Comparison of ENCODE assay signal across 9 cellular contexts in genomic region chr10:43404675-43405221, GRCh38. TPM values are rescaled to one million over a fixed set of nuclear protein-coding genes. Genes with fewer than 3 reads are reported as not detected.
DNase-seq lines count a peak whose midpoint lies in the region; ATAC-seq and TF ChIP-seq lines count a peak whose summit lies in the region.
"Had no signal": no experiment of that assay in that cellular context is flagged by ENCODE, and none has a peak within 500 bp of the region (broad histone marks: within the 10 kb centered on the region; RNA-seq: fewer than 3 reads in every experiment).

No MANE protein-coding gene starts in this region.

- no peaks in the 10 kb centered on the region for H3K9me3 Mint-ChIP-seq in IgD-negative memory B cell
- H3K9me3 Mint-ChIP-seq in activated naive CD8-positive, alpha-beta T cell treated with anti-CD3 and anti-CD28 coated beads for 36 hours: no peaks in the 10 kb centered on the region
- no peaks in the 10 kb centered on the region for H3K9me3 Mint-ChIP-seq in natural killer cell treated with Interleukin-12 subunit alpha and Interleukin-12 subunit beta and Interleukin-15 and Interleukin-18, amount 100 ng/mL, for 72 hours

- H3K4me1 Mint-ChIP-seq in IgD-negative memory B cell: peaks cover 32 to 51% (median 45%) of the 10 kb centered on the region in 3 donors
- H3K4me1 Mint-ChIP-seq in activated naive CD8-positive, alpha-beta T cell treated with anti-CD3 and anti-CD28 coated beads for 36 hours: peaks cover 54% of the 10 kb centered on the region
- H3K4me1 Mint-ChIP-seq in natural killer cell treated with Interleukin-12 subunit alpha and Interleukin-12 subunit beta and Interleukin-15 and Interleukin-18, amount 100 ng/mL, for 72 hours (ENCODE audit: low read depth in 2 of 2): peaks cover 35 to 50% of the 10 kb centered on the region in 2 donors

- peaks cover 60% of the 10 kb centered on the region for H3F3A ChIP-seq in DOHH2 (ENCODE audit: control insufficient read depth, insufficient read depth)

- no peaks in the 10 kb centered on the region for H3K27me3 ChIP-seq in DOHH2 (ENCODE audit: control insufficient read depth, low read length)
- no peaks in the 10 kb centered on the region for H3K27me3 ChIP-seq in suprapubic skin

- H3K27me3 Mint-ChIP-seq in IgD-negative memory B cell: no peaks in the 10 kb centered on the region
- peaks cover 3% of the 10 kb centered on the region for H3K27me3 Mint-ChIP-seq in activated naive CD8-positive, alpha-beta T cell treated with anti-CD3 and anti-CD28 coated beads for 36 hours
- no peaks in the 10 kb centered on the region for H3K27me3 Mint-ChIP-seq in natural killer cell treated with Interleukin-12 subunit alpha and Interleukin-12 subunit beta and Interleukin-15 and Interleukin-18, amount 100 ng/mL, for 72 hours

- H3K9me2 ChIP-seq in DOHH2 (replicated peaks; ENCODE audit: control insufficient read depth, low read length): no peaks in the 10 kb centered on the region

- H3K36me3 ChIP-seq in DOHH2 (ENCODE audit: control insufficient read depth, low read length) (peaks cover 88% of the 10 kb centered on the region), suprapubic skin (peaks cover 3% of the 10 kb centered on the region)

- peaks cover 38% of the 10 kb centered on the region for H4K20me1 ChIP-seq in DOHH2 (ENCODE audit: control insufficient read depth, insufficient read depth, low read depth, low read length)

- peak overlapping the region; percentile 95 for H3K27ac ChIP-seq in DOHH2 (ENCODE audit: low read depth, low read length)
- H3K27ac ChIP-seq in suprapubic skin: no peak overlapping the region

- H3K4me1 ChIP-seq in DOHH2 (ENCODE audit: control insufficient read depth, low read length) (peaks cover 59% of the 10 kb centered on the region), suprapubic skin (peaks cover 70% of the 10 kb centered on the region)

- TF ChIP-seq EP300 in suprapubic skin (IDR thresholded peaks at IDR 0.05): no peak

- peak overlapping the region; percentile 88 for H3K4me2 ChIP-seq in DOHH2 (ENCODE audit: low read length)

- TF ChIP-seq CTCF in DOHH2 (IDR thresholded peaks at IDR 0.05; ENCODE audit: low read depth, low read length, poor library complexity, severe bottlenecking) (no peak), suprapubic skin (IDR thresholded peaks at IDR 0.05) (no peak)

- peaks cover 95% of the 10 kb centered on the region for H3K79me2 ChIP-seq in DOHH2 (ENCODE audit: control insufficient read depth, low read length)

- peak overlapping the region; percentile 86 to 99 (median 92) for H3K27ac Mint-ChIP-seq in IgD-negative memory B cell
- peak overlapping the region; percentile 86 for H3K27ac Mint-ChIP-seq in activated naive CD8-positive, alpha-beta T cell treated with anti-CD3 and anti-CD28 coated beads for 36 hours
- H3K27ac Mint-ChIP-seq in natural killer cell treated with Interleukin-12 subunit alpha and Interleukin-12 subunit beta and Interleukin-15 and Interleukin-18, amount 100 ng/mL, for 72 hours: peak overlapping the region; percentile 88 to 92

- ATAC-seq in natural killer cell treated with Interleukin-12 subunit alpha and Interleukin-12 subunit beta and Interleukin-15 and Interleukin-18, amount 100 ng/mL, for 72 hours: no peak

- peak overlapping the region; percentile 83 to 98 (median 92) for H3K4me3 Mint-ChIP-seq in IgD-negative memory B cell
- H3K4me3 Mint-ChIP-seq in activated naive CD8-positive, alpha-beta T cell treated with anti-CD3 and anti-CD28 coated beads for 36 hours: peak overlapping the region; percentile 87
- peak overlapping the region; percentile 94 for H3K4me3 Mint-ChIP-seq in natural killer cell treated with Interleukin-12 subunit alpha and Interleukin-12 subunit beta and Interleukin-15 and Interleukin-18, amount 100 ng/mL, for 72 hours

- DNase-seq in activated naive CD8-positive, alpha-beta T cell treated with anti-CD3 and anti-CD28 coated beads for 36 hours: no peak
- DNase-seq in natural killer cell treated with Interleukin-12 subunit alpha and Interleukin-12 subunit beta and Interleukin-15 and Interleukin-18, amount 100 ng/mL, for 72 hours (ENCODE audit: low spot score): no peak
- DNase-seq in SKM-1 (lab: John Stamatoyannopoulos, UW; ENCODE audit: unreplicated experiment) (no peak), HEK293T (ENCODE audit: extremely low spot score) (no peak), suprapubic skin (ENCODE audit: low spot score in 2 of 2) (no peak), NCI-H748 treated with DMSO at 0.1 percent for 48 hours (lab: John Stamatoyannopoulos, UW) (no peak)

- no peak for TF ChIP-seq POLR2A in suprapubic skin (IDR thresholded peaks at IDR 0.05)

- CTCF ChIA-PET in HEK293T (lab: Yijun Ruan, JAX): no interaction called here

- H3K4me3 ChIP-seq in DOHH2 (ENCODE audit: low read length) (peak overlapping the region; percentile 85), suprapubic skin (no peak overlapping the region)

- no peaks in the 10 kb centered on the region for H3K9me3 ChIP-seq in DOHH2 (ENCODE audit: control insufficient read depth, insufficient read depth, low read length)
- no peaks in the 10 kb centered on the region for H3K9me3 ChIP-seq in suprapubic skin

- POLR2A ChIA-PET in HEK293T (lab: Yijun Ruan, JAX): interaction anchor here (1.3 to 3.6 kb wide), 2 partner anchors 9 to 16 kb away, joined by 6 to 21 read pairs; no protein-coding TSS in a partner anchor

- 67% methylated on average over 7 of the region's 7 CpGs for WGBS in suprapubic skin

- H3K36me3 Mint-ChIP-seq in IgD-negative memory B cell: peaks cover 6% of the 10 kb centered on the region
- peaks cover 81% of the 10 kb centered on the region for H3K36me3 Mint-ChIP-seq in activated naive CD8-positive, alpha-beta T cell treated with anti-CD3 and anti-CD28 coated beads for 36 hours
- H3K36me3 Mint-ChIP-seq in natural killer cell treated with Interleukin-12 subunit alpha and Interleukin-12 subunit beta and Interleukin-15 and Interleukin-18, amount 100 ng/mL, for 72 hours: peaks cover 21% of the 10 kb centered on the region

TF ChIP-seq in HEK293T, 16 proteins besides CTCF, POLR2A, EP300 and RAD21:
- TF ChIP-seq SUZ12 (IDR thresholded peaks at IDR 0.05) (no peak), FOXK2 (IDR thresholded peaks at IDR 0.05) (no peak), FOXA1 (IDR thresholded peaks at IDR 0.05) (no peak), FOXM1 (IDR thresholded peaks at IDR 0.05; ENCODE audit: borderline replicate concordance) (no peak), LEF1 (IDR thresholded peaks at IDR 0.05; ENCODE audit: borderline replicate concordance) (no peak), ARNT (IDR thresholded peaks at IDR 0.05) (no peak), HDGF (IDR thresholded peaks at IDR 0.05; ENCODE audit: borderline replicate concordance) (no peak), ELF4 (IDR thresholded peaks at IDR 0.05) (no peak), ZNF384 (IDR thresholded peaks at IDR 0.05) (no peak), TARDBP (IDR thresholded peaks at IDR 0.05) (no peak), BHLHE40 (IDR thresholded peaks at IDR 0.05; ENCODE audit: borderline replicate concordance) (no peak)
- TF ChIP-seq, protein P1, sequence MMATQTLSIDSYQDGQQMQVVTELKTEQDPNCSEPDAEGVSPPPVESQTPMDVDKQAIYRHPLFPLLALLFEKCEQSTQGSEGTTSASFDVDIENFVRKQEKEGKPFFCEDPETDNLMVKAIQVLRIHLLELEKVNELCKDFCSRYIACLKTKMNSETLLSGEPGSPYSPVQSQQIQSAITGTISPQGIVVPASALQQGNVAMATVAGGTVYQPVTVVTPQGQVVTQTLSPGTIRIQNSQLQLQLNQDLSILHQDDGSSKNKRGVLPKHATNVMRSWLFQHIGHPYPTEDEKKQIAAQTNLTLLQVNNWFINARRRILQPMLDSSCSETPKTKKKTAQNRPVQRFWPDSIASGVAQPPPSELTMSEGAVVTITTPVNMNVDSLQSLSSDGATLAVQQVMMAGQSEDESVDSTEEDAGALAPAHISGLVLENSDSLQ (IDR thresholded peaks at IDR 0.05): no peak

RNA-seq across cellular contexts. Expression of gene HNRNPF, which starts 4.2 kb away (rescaled TPM):
- polyA plus RNA-seq in IgD-negative memory B cell: 242 TPM
- 100 to 1,000 TPM; 530 to 544 TPM for total RNA-seq in activated naive CD8-positive, alpha-beta T cell treated with anti-CD3 and anti-CD28 coated beads for 36 hours
- total RNA-seq in natural killer cell treated with Interleukin-12 subunit alpha and Interleukin-12 subunit beta and Interleukin-15 and Interleukin-18, amount 100 ng/mL, for 72 hours: 100 to 1,000 TPM; 340 to 514 TPM
- 100 to 1,000 TPM; 180 to 248 (median 217) TPM for total RNA-seq in suprapubic skin

RNA-seq across cellular contexts. Expression of gene ZNF487, which starts 32.2 kb away (rescaled TPM):
- polyA plus RNA-seq in IgD-negative memory B cell: 6.1 TPM
- 1 to 10 TPM; 2.4 to 2.9 TPM for total RNA-seq in activated naive CD8-positive, alpha-beta T cell treated with anti-CD3 and anti-CD28 coated beads for 36 hours
- 1 to 10 TPM; 3.5 to 5.7 TPM for total RNA-seq in natural killer cell treated with Interleukin-12 subunit alpha and Interleukin-12 subunit beta and Interleukin-15 and Interleukin-18, amount 100 ng/mL, for 72 hours
- 10 to 100 TPM in 2 of 4 donors, 1 to 10 TPM in 2; 6.5 to 16.0 (median 10.8) TPM for total RNA-seq in suprapubic skin

RNA-seq across cellular contexts. Expression of gene FXYD4, which starts 33.3 kb away (rescaled TPM):
- not detected for polyA plus RNA-seq in IgD-negative memory B cell
- total RNA-seq in activated naive CD8-positive, alpha-beta T cell treated with anti-CD3 and anti-CD28 coated beads for 36 hours: not detected
- not detected for total RNA-seq in natural killer cell treated with Interleukin-12 subunit alpha and Interleukin-12 subunit beta and Interleukin-15 and Interleukin-18, amount 100 ng/mL, for 72 hours
- total RNA-seq in suprapubic skin: not detected
- total RNA-seq: skeletal muscle tissue had no signal
